In the genomic region with DNA sequence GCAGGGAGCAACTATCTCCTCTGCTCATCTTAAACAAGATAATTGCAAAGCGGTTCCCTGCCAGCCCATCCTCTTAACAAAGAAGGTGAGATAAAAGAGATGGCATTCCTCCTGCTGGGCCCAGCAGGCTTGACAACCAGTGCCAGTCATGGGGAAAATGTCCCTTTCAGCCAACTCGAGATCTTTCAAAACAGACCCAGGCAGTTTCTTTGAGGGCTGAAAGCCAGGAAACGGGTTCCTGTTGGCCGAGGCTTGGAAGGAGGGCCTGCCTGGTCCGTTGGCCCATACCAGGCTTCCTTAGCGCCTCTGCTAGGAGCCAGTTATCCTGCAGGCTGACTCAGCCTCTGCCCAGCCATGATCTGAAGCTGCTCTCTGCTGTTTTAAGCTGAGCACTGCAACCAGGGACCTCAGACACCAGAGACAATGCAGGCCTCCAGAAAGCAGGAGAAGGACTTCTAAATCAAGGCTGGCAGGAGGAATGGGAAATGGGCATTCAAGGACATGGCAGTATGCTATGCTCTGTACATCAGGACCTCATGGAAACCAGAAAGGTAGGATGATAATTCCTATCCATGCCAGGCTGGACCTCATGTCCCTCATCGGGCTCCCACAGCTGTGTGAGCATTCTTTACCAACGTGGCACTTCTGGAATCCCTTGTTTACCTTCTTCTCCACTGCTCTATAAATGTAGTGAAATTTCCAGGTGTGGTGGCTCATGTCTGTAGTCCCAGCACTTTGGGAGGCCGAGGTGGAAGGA, we compare ENCODE assay signal across 8 cellular contexts. TPM values are rescaled to one million over a fixed set of nuclear protein-coding genes. Genes with fewer than 3 reads are reported as not detected.
DNase-seq lines count a peak whose midpoint lies in the region; ATAC-seq, FAIRE-seq and TF ChIP-seq lines count a peak whose summit lies in the region.

No MANE protein-coding gene starts in this region.

- no peak overlapping the region for H3K4me3 ChIP-seq in bronchial epithelial cell (ENCODE audit: low read depth, low read length)
- H3K4me3 ChIP-seq in tibial nerve: no peak overlapping the region

- peak; percentile 89 for FAIRE-seq in bronchial epithelial cell (lab: Jason Lieb, UNC)

- H3K9me3 ChIP-seq in tibial nerve: no peaks in the 10 kb centered on the region

- WGBS in tibial nerve, 2 donors: 44 to 46% methylated on average over 8 to 9 of the region's 9 CpGs

- H3K4me1 ChIP-seq in tibial nerve: peaks cover 0 to 36% (median 8%) of the 10 kb centered on the region in 4 donors

- H3K27ac ChIP-seq in layer of hippocampus (ENCODE audit: low read depth, low read length): peak overlapping the region; percentile 75
- peak overlapping the region; percentile 10 to 78 (median 60) for H3K27ac ChIP-seq in tibial nerve

- no peak for TF ChIP-seq POLR2A in tibial nerve (IDR thresholded peaks at IDR 0.05)

- ATAC-seq in GM18867 (IDR thresholded peaks at IDR 0.05; ENCODE audit: unreplicated experiment) (no peak), HG03196 (IDR thresholded peaks at IDR 0.05; ENCODE audit: unreplicated experiment) (no peak)

- TF ChIP-seq CTCF in bronchial epithelial cell (IDR thresholded peaks at IDR 0.05; ENCODE audit: insufficient read depth, low read length, severe bottlenecking) (peak; percentile 82), tibial nerve (IDR thresholded peaks at IDR 0.05) (peak; percentile 44 to 87 (median 72))

- H3K36me3 ChIP-seq in bronchial epithelial cell (ENCODE audit: control insufficient read depth, insufficient read depth, low read length) (peaks cover 1% of the 10 kb centered on the region), tibial nerve (no peaks in the 10 kb centered on the region)

- H3K27me3 ChIP-seq in bronchial epithelial cell (ENCODE audit: control insufficient read depth, insufficient read depth, low read length) (no peaks in the 10 kb centered on the region), layer of hippocampus (ENCODE audit: control insufficient read depth, insufficient read depth, low read length) (no peaks in the 10 kb centered on the region), tibial nerve (no peaks in the 10 kb centered on the region)

- DNase-seq in DMS114 treated with DMSO at 0.1 percent for 48 hours (lab: John Stamatoyannopoulos, UW; ENCODE audit: unreplicated experiment) (peak; percentile 42), NCI-H1930 (lab: John Stamatoyannopoulos, UW) (peak; percentile 5 to 16), bronchial epithelial cell (ENCODE audit: low read depth) (peak; percentile 80), tibial nerve (ENCODE audit: low spot score in 2 of 2) (peak in 1 of 2 donors; percentile 47)
- DNase-seq in stimulated activated CD4-positive, alpha-beta T cell treated with anti-CD3 and anti-CD28 coated beads, Interleukin-2, amount 100 ng/mL, for 24 hours: no peak

- TF ChIP-seq EP300 in tibial nerve (IDR thresholded peaks at IDR 0.05): peak in 1 of 2 donors; percentile 18

RNA-seq across cellular contexts. Expression of a gene that starts 42.4 kb away (rescaled TPM):
- total RNA-seq in bronchial epithelial cell (29.7 and 71.0 TPM in 2 replicates), tibial nerve (10 to 100 TPM in 1 of 4 donors, 1 to 10 TPM in 3; 2.7 to 10.7 (median 6.0) TPM)

RNA-seq across cellular contexts. Expression of a gene that starts 52.9 kb away (rescaled TPM):
- total RNA-seq in bronchial epithelial cell (290 and 315 TPM in 2 replicates), tibial nerve (100 to 1,000 TPM; 142 to 204 (median 148) TPM)

Comparison
In these comparisons a context has a peak if more than half of its experiments do, and no peak if none do; other contexts are left out.
1. DNase-seq: peak in DMS114 treated with DMSO at 0.1 percent for 48 hours (single experiment), NCI-H1930 (2 of 2) and bronchial epithelial cell (single experiment); none in stimulated activated CD4-positive, alpha-beta T cell treated with anti-CD3 and anti-CD28 coated beads, Interleukin-2, amount 100 ng/mL, for 24 hours (0 of 2).